8 cellular contexts compared by ENCODE assay signal in the genomic region with DNA sequence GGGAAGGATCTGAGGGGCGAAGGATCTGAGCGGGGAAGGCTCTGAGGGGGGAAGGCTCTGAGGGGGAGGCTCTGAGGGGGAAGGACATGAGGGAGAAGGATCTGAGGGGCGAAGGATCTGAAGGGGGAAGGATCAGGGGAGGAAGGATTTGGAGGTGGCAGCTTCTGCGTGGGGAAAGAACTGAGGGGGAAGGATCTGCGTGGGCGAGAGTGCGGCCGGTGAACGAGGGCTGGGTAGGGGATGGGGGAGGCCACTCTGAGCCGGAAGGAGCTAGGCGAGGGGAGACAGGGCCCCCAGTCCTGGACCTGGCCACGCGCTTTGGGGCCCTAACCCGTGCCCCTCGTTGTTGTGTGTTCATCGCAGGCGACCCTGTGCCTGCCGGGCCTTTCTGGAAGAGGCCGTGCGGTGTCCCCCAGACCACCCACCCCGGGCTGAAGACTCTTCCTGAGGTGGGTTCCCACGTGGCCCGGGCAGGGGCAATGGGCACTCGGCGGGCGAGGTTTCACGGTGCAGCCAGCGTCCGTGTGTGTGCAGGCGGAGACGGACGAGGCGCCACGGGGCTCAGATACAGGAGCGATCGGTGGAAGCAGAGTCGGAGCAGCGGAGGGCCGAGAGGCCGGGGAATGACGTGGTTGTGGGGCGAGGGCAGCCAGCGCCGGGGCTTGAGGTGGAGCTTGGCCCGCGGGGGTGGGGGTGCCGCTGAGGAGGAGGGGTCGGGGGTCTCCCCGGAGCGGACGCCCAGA. TPM values are rescaled to one million over a fixed set of nuclear protein-coding genes. Genes with fewer than 3 reads are reported as not detected.
DNase-seq lines count a peak whose midpoint lies in the region; ATAC-seq and TF ChIP-seq lines count a peak whose summit lies in the region.

No MANE protein-coding gene starts in this region.

- H3K4me3 ChIP-seq in cardiac fibroblast (replicated peaks in 1 of 2; ENCODE audit: low read depth in 2 of 2, low read length in 2 of 2) = peak overlapping the region; percentile 32 to 40
- peak overlapping the region; percentile 4 for H3K4me3 ChIP-seq in lung
- H3K4me3 ChIP-seq in vagina = peak overlapping the region; percentile 29 to 41

- DNase-seq in stimulated activated CD4-positive, alpha-beta T cell treated with anti-CD3 and anti-CD28 coated beads, Interleukin-2, amount 100 ng/mL, for 4 hours (ENCODE audit: low read depth) = peak; percentile 38
- no peak for DNase-seq in stimulated activated CD4-positive, alpha-beta T cell treated with anti-CD3 and anti-CD28 coated beads, Interleukin-1b, Interleukin-23, amount 100 ng/mL, for 48 hours
- no peak for DNase-seq in cardiac fibroblast (ENCODE audit: low read depth in 2 of 2)
- no peak for DNase-seq in lung (ENCODE audit: low spot score)
- no peak for DNase-seq in vagina (ENCODE audit: extremely low spot score in 2 of 2)
- DNase-seq in HK-2 (ENCODE audit: unreplicated experiment) = no peak
- DNase-seq in GM10248 (ENCODE audit: extremely low spot score) = no peak

- no peak overlapping the region for H3K27ac ChIP-seq in lung (ENCODE audit: low read depth in 1 of 2, low read length in 1 of 2)
- no peak overlapping the region for H3K27ac ChIP-seq in vagina

- H3K9me3 ChIP-seq in lung (ENCODE audit: control insufficient read depth in 2 of 2, insufficient read depth in 1 of 2, low read length in 1 of 2) (peaks cover 0 to 15% of the 10 kb centered on the region in 2 donors), vagina (no peaks in the 10 kb centered on the region)

- TF ChIP-seq CTCF in cardiac fibroblast (IDR thresholded peaks at IDR 0.05; ENCODE audit: low read depth, low read length) = no peak
- TF ChIP-seq CTCF in lung (IDR thresholded peaks at IDR 0.05; ENCODE audit: control extremely low read depth, extremely low read depth) = no peak
- TF ChIP-seq CTCF in vagina (IDR thresholded peaks at IDR 0.05) = no peak
- TF ChIP-seq CTCF in GM10248 (IDR thresholded peaks at IDR 0.05; ENCODE audit: control extremely low read depth, extremely low read depth, low read depth, missing control alignments) = no peak

- WGBS in lung, 2 donors = 18 to 19% methylated on average over 44 to 51 of the region's 51 CpGs

- TF ChIP-seq POLR2A in vagina (IDR thresholded peaks at IDR 0.05) = no peak

- H3K36me3 ChIP-seq in lung (ENCODE audit: control insufficient read depth in 2 of 2, insufficient read depth in 2 of 2, low read length in 2 of 2) = no peaks in the 10 kb centered on the region
- no peaks in the 10 kb centered on the region for H3K36me3 ChIP-seq in vagina

- H3K4me1 ChIP-seq in lung (ENCODE audit: control insufficient read depth in 2 of 2, insufficient read depth in 2 of 2, low read length in 2 of 2) (peaks cover 0 to 21% of the 10 kb centered on the region in 2 donors), vagina (peaks cover 29% of the 10 kb centered on the region)

- CTCF ChIA-PET in GM10248 (lab: Yijun Ruan, JAX) = no interaction called here

- ATAC-seq in lung (ENCODE audit: insufficient read depth, low FRiP score) = no peak
- no peak for ATAC-seq in GM19452 (IDR thresholded peaks at IDR 0.05; ENCODE audit: unreplicated experiment)

- POLR2A ChIA-PET in GM10248 (lab: Yijun Ruan, JAX) = no interaction called here

- intact Hi-C loops in vagina (cut with DNase I) = no loop called here

- H3K27me3 ChIP-seq in lung (ENCODE audit: control insufficient read depth, insufficient read depth) = no peaks in the 10 kb centered on the region
- H3K27me3 ChIP-seq in vagina = peaks cover 7% of the 10 kb centered on the region

RNA-seq across cellular contexts. Expression of a gene that starts 2.0 kb away (rescaled TPM):
- total RNA-seq in lung = not detected
- polyA plus RNA-seq in lung = not detected
- 4.7 TPM for total RNA-seq in vagina

RNA-seq across cellular contexts. Expression of a gene that starts 12.5 kb away (rescaled TPM):
- total RNA-seq in lung (under 1 TPM in 1 of 2 donors, not detected in 1; 0.25 TPM), vagina (not detected)
- not detected for polyA plus RNA-seq in lung

RNA-seq across cellular contexts. Expression of a gene that starts 23.2 kb away (rescaled TPM):
- total RNA-seq in lung (10 to 100 TPM in 1 of 2 donors, 1 to 10 TPM in 1; 8.4 to 32.5 TPM), vagina (54.0 TPM)
- polyA plus RNA-seq in lung = 10 to 100 TPM; 35.8 to 41.4 TPM

RNA-seq across cellular contexts. Expression of a gene that starts 26.0 kb away (rescaled TPM):
- total RNA-seq in lung (10 to 100 TPM; 18.6 to 53.5 TPM), vagina (36.3 TPM)
- polyA plus RNA-seq in lung = 10 to 100 TPM; 33.8 to 79.9 TPM

RNA-seq across cellular contexts. Expression of a gene that starts 26.0 kb away (rescaled TPM):
- total RNA-seq in lung (10 to 100 TPM; 41.7 to 65.9 TPM), vagina (41.7 TPM)
- 10 to 100 TPM; 39.2 to 66.2 TPM for polyA plus RNA-seq in lung
